Comparison of ENCODE assay signal across 29 cellular contexts in genomic region chr19:41452584-41453275, GRCh38. TPM values are rescaled to one million over a fixed set of nuclear protein-coding genes. Genes with fewer than 3 reads are reported as not detected.
"Had no signal": no experiment of that assay in that cellular context is flagged by ENCODE, and none has a peak within 500 bp of the region (broad histone marks: within the 10 kb centered on the region; RNA-seq: fewer than 3 reads in every experiment).

No MANE protein-coding gene starts in this region.

- H3K9ac ChIP-seq: parathyroid adenoma had no signal

- ATAC-seq: heart left ventricle; mucosa of descending colon; natural killer cell; psoas muscle; right lobe of liver; stimulated activated naive B cell treated with anti-CD40 and anti-IgM and Interleukin-4, amounts not matched to agents 10 μg/mL and 1 μg/mL and 100 μg/mL, for 72 hours; stimulated activated naive CD8-positive, alpha-beta T cell treated with anti-CD3 and anti-CD28 coated beads, Interleukin-15, amount 100 ng/mL, for 72 hours; upper lobe of right lung had no signal

- H3K27ac ChIP-seq: colonic mucosa, heart left ventricle, parathyroid adenoma, psoas muscle, right lobe of liver, testis, tibial nerve, upper lobe of right lung, vagina had no signal

- H3K4me3 Mint-ChIP-seq: endodermal cell; natural killer cell; neural crest cell; stimulated activated naive B cell treated with anti-CD40 and anti-IgM and Interleukin-4, amounts not matched to agents 10 μg/mL and 1 μg/mL and 100 μg/mL, for 72 hours; stimulated activated naive CD8-positive, alpha-beta T cell treated with anti-CD3 and anti-CD28 coated beads, Interleukin-15, amount 100 ng/mL, for 72 hours had no signal

- DNase-seq: colonic mucosa; dermis blood vessel endothelial cell; endodermal cell; erythroblast; heart left ventricle; hippocampal formation; kidney glomerular epithelial cell; mucosa of descending colon; natural killer cell; nucleus accumbens; psoas muscle; retina; right lobe of liver; stimulated activated CD4-positive, alpha-beta T cell treated with anti-CD3 and anti-CD28 coated beads, Interleukin-4, amount 100 ng/mL, for 1 hour; stimulated activated CD8-positive, alpha-beta memory T cell treated with anti-CD3 and anti-CD28 coated beads, Interleukin-4, amount 100 ng/mL, for 48 hours; stimulated activated naive B cell treated with anti-CD40 and anti-IgM and Interleukin-4, amounts not matched to agents 10 μg/mL and 1 μg/mL and 100 μg/mL, for 72 hours; stimulated activated naive CD8-positive, alpha-beta T cell treated with anti-CD3 and anti-CD28 coated beads, Interleukin-15, amount 100 ng/mL, for 72 hours; testis; upper lobe of right lung had no signal

- H3K4me1 ChIP-seq: colonic mucosa, right lobe of liver, testis had no signal

- H3K36me3 ChIP-seq: colonic mucosa, right lobe of liver, tibial nerve, upper lobe of right lung, vagina had no signal

- H3K36me3 Mint-ChIP-seq: natural killer cell; stimulated activated naive B cell treated with anti-CD40 and anti-IgM and Interleukin-4, amounts not matched to agents 10 μg/mL and 1 μg/mL and 100 μg/mL, for 72 hours had no signal

- H3K27ac Mint-ChIP-seq: endodermal cell, natural killer cell had no signal

- H3K9me3 ChIP-seq: colonic mucosa, heart left ventricle, mucosa of descending colon, psoas muscle, right lobe of liver, testis, tibial nerve, upper lobe of right lung, vagina had no signal

- H3K4me3 ChIP-seq: colonic mucosa, heart left ventricle, mucosa of descending colon, psoas muscle, right lobe of liver, testis, tibial nerve, upper lobe of right lung, vagina had no signal

- H2AFZ ChIP-seq: parathyroid adenoma had no signal

- H3K9me3 Mint-ChIP-seq: natural killer cell; neural crest cell; stimulated activated naive B cell treated with anti-CD40 and anti-IgM and Interleukin-4, amounts not matched to agents 10 μg/mL and 1 μg/mL and 100 μg/mL, for 72 hours; stimulated activated naive CD8-positive, alpha-beta T cell treated with anti-CD3 and anti-CD28 coated beads, Interleukin-15, amount 100 ng/mL, for 72 hours had no signal

- H3K4me1 Mint-ChIP-seq: endodermal cell had no signal

- H3K27me3 ChIP-seq: colonic mucosa, right lobe of liver, testis, tibial nerve, upper lobe of right lung, vagina had no signal

- H3K79me2 ChIP-seq: parathyroid adenoma had no signal

RNA-seq across cellular contexts. Expression of gene ERICH4, which starts 9.8 kb away (rescaled TPM):
- total RNA-seq: colonic mucosa, dermis blood vessel endothelial cell, endodermal cell, endothelial cell of umbilical vein, frontal cortex, glomerular endothelial cell, liver, lung microvascular endothelial cell, mucosa of descending colon, natural killer cell, neural crest cell, psoas muscle, right lobe of liver, subcutaneous adipose tissue, tibial nerve, upper lobe of right lung, vagina had no signal
- polyA plus RNA-seq: endothelial cell of umbilical vein, liver had no signal
